Comparison of ENCODE assay signal across 13 cellular contexts in the genomic region with DNA sequence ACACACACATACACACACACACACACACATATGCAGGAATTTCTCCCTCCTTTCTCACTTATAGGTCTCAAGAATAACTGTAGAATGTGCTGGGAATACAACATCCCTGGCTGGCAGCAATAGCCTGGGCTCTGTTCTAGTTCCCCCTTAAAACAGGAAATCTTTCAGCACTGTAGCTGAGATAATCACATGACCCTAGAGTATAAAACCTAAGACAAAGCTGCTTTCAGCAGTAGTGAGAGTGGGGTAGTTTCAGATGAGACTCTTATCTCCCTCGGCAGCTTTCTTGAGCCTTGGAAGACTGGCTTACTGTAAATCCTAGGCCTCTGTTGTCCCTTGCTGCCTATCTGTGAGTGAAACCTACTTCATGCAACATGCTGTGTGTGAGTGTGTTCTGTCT.
DNase-seq lines count a peak whose midpoint lies in the region; ATAC-seq and TF ChIP-seq lines count a peak whose summit lies in the region.
"Had no signal": no experiment of that assay in that cellular context is flagged by ENCODE, and none has a peak within 500 bp of the region (broad histone marks: within the 10 kb centered on the region; RNA-seq: fewer than 3 reads in every experiment).

No MANE protein-coding gene starts in this region.

- H3K27me3 Mint-ChIP-seq in mesothelial cell of epicardium (ENCODE audit: low read depth) (no peaks in the 10 kb centered on the region), natural killer cell (ENCODE audit: low read depth in 2 of 2) (peaks cover 18 to 36% of the 10 kb centered on the region in 2 donors)

- ATAC-seq in GM18868 (IDR thresholded peaks at IDR 0.05; ENCODE audit: unreplicated experiment): peak; percentile 76
- no peak for ATAC-seq in HG02678 (IDR thresholded peaks at IDR 0.05; ENCODE audit: unreplicated experiment)
- no peak for ATAC-seq in natural killer cell

- 36 to 68% (median 60%) methylated on average over 1 of the region's 1 CpG for WGBS in stomach, 5 donors

- intact Hi-C loops in stomach (cut with DNase I; ENCODE audit: low total_unique reads): no loop called here
- intact Hi-C loops in natural killer cell (cut with micrococcal nuclease): no loop called here

- no peak for TF ChIP-seq CTCF in WERI-Rb-1 (IDR thresholded peaks at IDR 0.05; ENCODE audit: low read depth, low read length)
- TF ChIP-seq CTCF in mesothelial cell of epicardium (IDR thresholded peaks at IDR 0.05; ENCODE audit: unreplicated experiment): no peak
- TF ChIP-seq CTCF in stomach (IDR thresholded peaks at IDR 0.05): no peak
- TF ChIP-seq CTCF in natural killer cell (IDR thresholded peaks at IDR 0.05): no peak

- H3K27ac Mint-ChIP-seq in mesothelial cell of epicardium (peak overlapping the region; percentile 24), natural killer cell (no peak overlapping the region)
- H3K27ac Mint-ChIP-seq: nephron progenitor cell had no signal

- peaks cover 33% of the 10 kb centered on the region for H3K4me1 Mint-ChIP-seq in mesothelial cell of epicardium
- H3K4me1 Mint-ChIP-seq in natural killer cell: no peaks in the 10 kb centered on the region

- H3K36me3 Mint-ChIP-seq in mesothelial cell of epicardium: no peaks in the 10 kb centered on the region
- no peaks in the 10 kb centered on the region for H3K36me3 Mint-ChIP-seq in natural killer cell
- H3K36me3 Mint-ChIP-seq: CD4-positive, CD25-positive, alpha-beta regulatory T cell had no signal

- no peak for TF ChIP-seq POLR2A in stomach (IDR thresholded peaks at IDR 0.05)

- H3K9me3 ChIP-seq in WERI-Rb-1 (ENCODE audit: severe bottlenecking) (no peaks in the 10 kb centered on the region), stomach (no peaks in the 10 kb centered on the region)

- H3K27me3 ChIP-seq in WERI-Rb-1 (ENCODE audit: insufficient read depth, low read depth, severe bottlenecking) (no peaks in the 10 kb centered on the region), stomach (no peaks in the 10 kb centered on the region)

- H3K9me3 Mint-ChIP-seq in mesothelial cell of epicardium: peaks cover 8% of the 10 kb centered on the region
- H3K9me3 Mint-ChIP-seq in natural killer cell: no peaks in the 10 kb centered on the region

- H3K4me1 ChIP-seq in stomach: no peaks in the 10 kb centered on the region

- DNase-seq in HUDEP-2 (lab: John Stamatoyannopoulos, UW; ENCODE audit: unreplicated experiment in 76 of 76): peak in 65 of 76 experiments; percentile 6 to 88 (median 49)
- DNase-seq in WERI-Rb-1: peak; percentile 11
- no peak for DNase-seq in mesothelial cell of epicardium (ENCODE audit: low spot score in 2 of 2, unreplicated experiment in 2 of 2)
- no peak for DNase-seq in stomach
- no peak for DNase-seq in NCI-H1436 treated with DMSO at 0.1 percent for 48 hours (lab: John Stamatoyannopoulos, UW)
- DNase-seq in natural killer cell: no peak
- DNase-seq: CD4-positive, CD25-positive, alpha-beta regulatory T cell; NCI-H1092 treated with DMSO at 0.1 percent for 48 hours; NCI-H345; nephron progenitor cell; SIG-M5 had no signal

- H3K27ac ChIP-seq in WERI-Rb-1: no peak overlapping the region
- no peak overlapping the region for H3K27ac ChIP-seq in stomach

- H3K4me3 ChIP-seq in WERI-Rb-1 (ENCODE audit: low read depth, low read length): no peak overlapping the region
- H3K4me3 ChIP-seq in stomach: no peak overlapping the region

- H3K4me3 Mint-ChIP-seq in mesothelial cell of epicardium: no peak overlapping the region
- no peak overlapping the region for H3K4me3 Mint-ChIP-seq in natural killer cell
- H3K4me3 Mint-ChIP-seq: CD4-positive, CD25-positive, alpha-beta regulatory T cell; nephron progenitor cell had no signal

- no peak for TF ChIP-seq EP300 in stomach (IDR thresholded peaks at IDR 0.05)

- H3K36me3 ChIP-seq in WERI-Rb-1 (no peaks in the 10 kb centered on the region), stomach (no peaks in the 10 kb centered on the region)

Comparison
In these comparisons a context has a peak if more than half of its experiments do, and no peak if none do; other contexts are left out.
1. DNase-seq: peak in HUDEP-2 (65 of 76) and WERI-Rb-1 (single experiment); none in mesothelial cell of epicardium (0 of 2), stomach (single experiment), NCI-H1436 treated with DMSO at 0.1 percent for 48 hours (single experiment) and natural killer cell (single experiment).